Comparison of ENCODE assay signal across 10 cellular contexts in the genomic region with DNA sequence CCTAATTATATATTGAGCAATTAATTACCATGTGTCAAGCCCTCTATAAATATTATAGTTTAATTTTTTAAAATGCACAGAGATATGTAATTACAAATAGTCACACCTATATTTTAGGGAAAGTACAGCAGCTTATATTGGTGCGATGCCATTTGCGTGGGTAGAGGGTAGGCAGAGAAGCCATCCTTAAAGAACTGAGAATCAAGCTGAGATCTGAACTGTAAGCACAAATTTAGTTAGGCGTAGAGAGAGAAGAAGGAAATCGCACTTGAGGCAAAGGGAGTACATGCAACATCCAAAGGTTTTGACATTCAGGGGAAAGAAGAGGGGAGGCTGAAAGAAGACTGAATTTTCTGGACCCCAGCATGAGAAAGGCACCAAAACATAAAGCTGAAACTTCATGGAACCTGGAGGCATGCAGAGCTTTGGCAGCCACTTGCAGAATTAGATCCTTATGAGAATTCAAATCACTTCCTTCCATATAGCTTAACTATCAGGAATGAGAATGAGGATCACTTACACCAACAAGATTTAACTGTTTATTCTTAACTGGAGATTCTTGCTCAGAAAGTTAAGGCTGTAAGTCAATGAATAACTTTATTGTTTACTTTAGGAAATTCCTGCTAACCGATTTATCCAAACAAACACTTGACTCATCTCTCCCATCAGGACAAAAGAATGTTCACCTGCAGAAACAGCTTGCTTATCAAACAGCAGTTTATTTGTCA.
DNase-seq lines count a peak whose midpoint lies in the region; ATAC-seq and TF ChIP-seq lines count a peak whose summit lies in the region.
"Had no signal": no experiment of that assay in that cellular context is flagged by ENCODE, and none has a peak within 500 bp of the region (broad histone marks: within the 10 kb centered on the region; RNA-seq: fewer than 3 reads in every experiment).

No MANE protein-coding gene starts in this region.

- in situ Hi-C loops in astrocyte of the cerebellum (cut with HindIII; ENCODE audit: low sequenced_read_pairs), result loop anchor here (25.0 kb wide), 1 partner anchor 683 kb away; no protein-coding TSS in a partner anchor

- H3K4me3 ChIP-seq in astrocyte of the cerebellum (ENCODE audit: low read depth, low read length), result no peak overlapping the region

- intact Hi-C loops in Right ventricle myocardium superior (cut with DNase I), result no loop called here

- TF ChIP-seq CTCF in astrocyte of the cerebellum (IDR thresholded peaks at IDR 0.05; ENCODE audit: low read depth, low read length, missing control alignments), result no peak

- no peak for ATAC-seq in Right ventricle myocardium superior (ENCODE audit: poor library complexity)

- peak; percentile 41 for DNase-seq in AG08396 (ENCODE audit: low spot score)
- DNase-seq in HT-29 (ENCODE audit: low spot score), result peak; percentile 67
- DNase-seq in astrocyte of the cerebellum (ENCODE audit: low read depth), result peak; percentile 23
- DNase-seq in left kidney (ENCODE audit: low read depth, low spot score), result peak; percentile 9
- DNase-seq in SIG-M5 (lab: John Stamatoyannopoulos, UW), result no peak
- DNase-seq in Right ventricle myocardium superior, result no peak
- no peak for DNase-seq in NCI-H82 treated with DMSO at 0.1 percent for 48 hours (lab: John Stamatoyannopoulos, UW; ENCODE audit: unreplicated experiment)
- DNase-seq in activated CD4-positive, CD25-positive, alpha-beta regulatory T cell (lab: John Stamatoyannopoulos, UW), result no peak
- DNase-seq: CD4-positive, alpha-beta T cell; naive B cell had no signal

Comparison
In these comparisons a context has a peak if more than half of its experiments do, and no peak if none do; other contexts are left out.
1. DNase-seq: peak in AG08396 (single experiment), HT-29 (single experiment), astrocyte of the cerebellum (single experiment) and left kidney (single experiment); none in SIG-M5 (single experiment), Right ventricle myocardium superior (single experiment), NCI-H82 treated with DMSO at 0.1 percent for 48 hours (single experiment) and activated CD4-positive, CD25-positive, alpha-beta regulatory T cell (0 of 4).